8 cellular contexts compared by ENCODE assay signal in genomic region chr11:72813740-72814138, GRCh38. TPM values are rescaled to one million over a fixed set of nuclear protein-coding genes. Genes with fewer than 3 reads are reported as not detected.
DNase-seq lines count a peak whose midpoint lies in the region; ATAC-seq, FAIRE-seq and TF ChIP-seq lines count a peak whose summit lies in the region.

No MANE protein-coding gene starts in this region.

- POLR2A ChIA-PET in AG04449 (lab: Yijun Ruan, JAX), result interaction anchor here (0.8 to 1.2 kb wide), 4 partner anchors 91 to 444 kb away, joined by 3 to 5 read pairs (median 3); no protein-coding TSS in a partner anchor

- peaks cover 14% of the 10 kb centered on the region for H3F3A ChIP-seq in SU-DHL-6 (ENCODE audit: insufficient read depth)

- peaks cover 18% of the 10 kb centered on the region for H3K4me1 ChIP-seq in colonic mucosa
- H3K4me1 ChIP-seq in lower lobe of right lung, result peaks cover 64% of the 10 kb centered on the region

- CTCF ChIA-PET in AG04449 (lab: Yijun Ruan, JAX), result interaction anchor here (0.7 to 9.6 kb wide), 17 partner anchors 8 to 364 kb away, joined by 3 to 128 read pairs (median 6); partner anchors contain the start of gene STARD10

- no peaks in the 10 kb centered on the region for H3K9me2 ChIP-seq in SU-DHL-6 (replicated peaks; ENCODE audit: insufficient read depth, low read length)

- H3K4me3 Mint-ChIP-seq in stimulated activated memory B cell treated with anti-CD40 and anti-IgM and Interleukin-4, amounts not matched to agents 10 μg/mL and 1 μg/mL and 100 μg/mL, for 72 hours, result peak overlapping the region; percentile 99

- peak overlapping the region; percentile 91 for H3K4me3 ChIP-seq in AG04449 (ENCODE audit: low read depth, low read length)
- peak overlapping the region; percentile 85 for H3K4me3 ChIP-seq in SU-DHL-6 (ENCODE audit: insufficient read depth, low read length, poor library complexity, severe bottlenecking)
- peak overlapping the region; percentile 82 for H3K4me3 ChIP-seq in colonic mucosa
- H3K4me3 ChIP-seq in lower lobe of right lung, result peak overlapping the region; percentile 79

- H4K20me1 ChIP-seq in SU-DHL-6 (ENCODE audit: low read depth, low read length), result no peaks in the 10 kb centered on the region

- H3K27ac Mint-ChIP-seq in stimulated activated memory B cell treated with anti-CD40 and anti-IgM and Interleukin-4, amounts not matched to agents 10 μg/mL and 1 μg/mL and 100 μg/mL, for 72 hours, result peak overlapping the region; percentile 94

- intact Hi-C loops in colonic mucosa (cut with DNase I), result loop anchor here (5.0 kb wide), 1 partner anchor 86 kb away; no protein-coding TSS in a partner anchor
- intact Hi-C loops in lower lobe of right lung (cut with DNase I), result no loop called here

- peaks cover 24% of the 10 kb centered on the region for H3K79me2 ChIP-seq in SU-DHL-6 (ENCODE audit: insufficient read depth, low read length)

- H3K4me2 ChIP-seq in SU-DHL-6 (ENCODE audit: low read depth, low read length, poor library complexity, severe bottlenecking), result peak overlapping the region; percentile 89

- TF ChIP-seq POLR2A in GM12891 (IDR thresholded peaks at IDR 0.05; ENCODE audit: low read depth, low read length), result peak; percentile 91

- ATAC-seq in HG02610 (IDR thresholded peaks at IDR 0.05; ENCODE audit: unreplicated experiment) (peak; percentile 47), lower lobe of right lung (peak; percentile 89 to 92)
- ATAC-seq in stimulated activated memory B cell treated with anti-CD40 and anti-IgM and Interleukin-4, amounts not matched to agents 10 μg/mL and 1 μg/mL and 100 μg/mL, for 72 hours, result peak; percentile 80

- no peaks in the 10 kb centered on the region for H3K27me3 ChIP-seq in SU-DHL-6 (ENCODE audit: low read length)
- H3K27me3 ChIP-seq in colonic mucosa, result no peaks in the 10 kb centered on the region
- no peaks in the 10 kb centered on the region for H3K27me3 ChIP-seq in lower lobe of right lung (ENCODE audit: low read depth)

- H3K9me3 ChIP-seq in SU-DHL-6 (ENCODE audit: insufficient read depth, low read length) (no peaks in the 10 kb centered on the region), colonic mucosa (no peaks in the 10 kb centered on the region), lower lobe of right lung (no peaks in the 10 kb centered on the region)

- H3K4me1 Mint-ChIP-seq in stimulated activated memory B cell treated with anti-CD40 and anti-IgM and Interleukin-4, amounts not matched to agents 10 μg/mL and 1 μg/mL and 100 μg/mL, for 72 hours, result peaks cover 67% of the 10 kb centered on the region

- peak; percentile 35 for FAIRE-seq in GM12891 (lab: Jason Lieb, UNC)

- peak overlapping the region; percentile 70 for H2AFZ ChIP-seq in SU-DHL-6 (ENCODE audit: low read depth, low read length, severe bottlenecking)

- no peaks in the 10 kb centered on the region for H3K27me3 Mint-ChIP-seq in stimulated activated memory B cell treated with anti-CD40 and anti-IgM and Interleukin-4, amounts not matched to agents 10 μg/mL and 1 μg/mL and 100 μg/mL, for 72 hours

- H3K36me3 Mint-ChIP-seq in stimulated activated memory B cell treated with anti-CD40 and anti-IgM and Interleukin-4, amounts not matched to agents 10 μg/mL and 1 μg/mL and 100 μg/mL, for 72 hours, result peaks cover 27% of the 10 kb centered on the region

- H3K9ac ChIP-seq in SU-DHL-6 (ENCODE audit: low read length) (peak overlapping the region; percentile 82), colonic mucosa (ENCODE audit: low read depth in 2 of 2, low read length in 2 of 2) (peak overlapping the region; percentile 91 to 96)

- peak overlapping the region; percentile 83 for H3K27ac ChIP-seq in SU-DHL-6 (ENCODE audit: low read depth, low read length)
- H3K27ac ChIP-seq in colonic mucosa, result peak overlapping the region; percentile 93
- H3K27ac ChIP-seq in lower lobe of right lung, result peak overlapping the region; percentile 99

- H3K9me3 Mint-ChIP-seq in stimulated activated memory B cell treated with anti-CD40 and anti-IgM and Interleukin-4, amounts not matched to agents 10 μg/mL and 1 μg/mL and 100 μg/mL, for 72 hours, result no peaks in the 10 kb centered on the region

- no peak for DNase-seq in AG04449 (ENCODE audit: low read depth, low spot score)
- DNase-seq in GM12891 (ENCODE audit: insufficient read length, low spot score), result peak; percentile 74
- DNase-seq in MV-4-11 (lab: John Stamatoyannopoulos, UW), result peak; percentile 69
- DNase-seq in colonic mucosa, result peak; percentile 86
- peak; percentile 93 for DNase-seq in lower lobe of right lung

- TF ChIP-seq CTCF in AG04449 (IDR thresholded peaks at IDR 0.05; ENCODE audit: insufficient read depth, low read length, missing control alignments), result no peak
- TF ChIP-seq CTCF in SU-DHL-6 (IDR thresholded peaks at IDR 0.05; ENCODE audit: insufficient read depth, low read length, poor library complexity, severe bottlenecking), result no peak
- TF ChIP-seq CTCF in colonic mucosa (IDR thresholded peaks at IDR 0.05), result no peak
- no peak for TF ChIP-seq CTCF in lower lobe of right lung (IDR thresholded peaks at IDR 0.05)

- H3K36me3 ChIP-seq in SU-DHL-6 (ENCODE audit: low read length), result no peaks in the 10 kb centered on the region
- no peaks in the 10 kb centered on the region for H3K36me3 ChIP-seq in colonic mucosa
- peaks cover 19% of the 10 kb centered on the region for H3K36me3 ChIP-seq in lower lobe of right lung

TF ChIP-seq in GM12891, 5 proteins besides CTCF, POLR2A, EP300 and RAD21:
- no peak for TF ChIP-seq SPI1 (IDR thresholded peaks at IDR 0.05; ENCODE audit: low read depth, low read length)
- peak; percentile 64 for TF ChIP-seq TAF1 (IDR thresholded peaks at IDR 0.05; ENCODE audit: low read depth, low read length)
- peak; percentile 92 for TF ChIP-seq POLR2AphosphoS5 (IDR thresholded peaks at IDR 0.05; ENCODE audit: low read depth, low read length)
- TF ChIP-seq POU2F2 (IDR thresholded peaks at IDR 0.05; ENCODE audit: low read depth, low read length), result peak; percentile 67
- no peak for TF ChIP-seq PAX5 (IDR thresholded peaks at IDR 0.05; ENCODE audit: insufficient read depth, low read length, severe bottlenecking)

RNA-seq across cellular contexts. Expression of gene ATG16L2, which starts 0.5 kb away (rescaled TPM):
- polyA plus RNA-seq in GM12891 (2012; ENCODE audit: low read depth, missing spikeins), result 27.2 TPM
- total RNA-seq in colonic mucosa, result 10 to 100 TPM; 43.5 to 51.3 TPM
- 104 TPM for total RNA-seq in lower lobe of right lung

RNA-seq across cellular contexts. Expression of gene STARD10, which starts 19.9 kb away (rescaled TPM):
- 23.1 TPM for polyA plus RNA-seq in GM12891 (2012; ENCODE audit: low read depth, missing spikeins)
- 100 to 1,000 TPM; 519 to 905 TPM for total RNA-seq in colonic mucosa
- 126 TPM for total RNA-seq in lower lobe of right lung
